ENCODE assay signal across 23 cellular contexts in the genomic region with DNA sequence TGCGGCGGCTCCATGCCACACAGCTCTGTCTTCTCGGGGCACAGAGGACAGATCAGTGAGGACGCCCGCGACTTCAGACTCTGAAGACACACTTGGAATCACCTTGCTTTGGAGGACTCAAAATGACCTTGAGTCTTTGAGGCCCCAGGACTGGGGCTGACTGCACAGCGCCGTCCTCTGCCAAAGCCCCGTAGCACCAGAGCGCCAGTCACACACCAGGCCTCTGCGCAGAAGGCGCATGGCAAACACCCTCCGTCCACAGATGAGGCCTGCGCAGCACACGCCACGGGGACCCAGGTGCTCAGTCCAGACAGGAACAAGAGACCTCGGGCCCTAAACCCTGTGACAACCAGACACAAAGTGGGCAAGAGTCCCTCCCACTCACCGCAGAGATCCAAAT.
"Had no signal": no experiment of that assay in that cellular context is flagged by ENCODE, and none has a peak within 500 bp of the region (broad histone marks: within the 10 kb centered on the region; RNA-seq: fewer than 3 reads in every experiment).

No MANE protein-coding gene starts in this region.

- H3K9me3 Mint-ChIP-seq: activated naive CD4-positive, alpha-beta T cell treated with anti-CD3 and anti-CD28 coated beads for 36 hours; activated T-cell treated with anti-CD3 and anti-CD28 coated beads, Interleukin-2, amount 50 U/mL, for 4 hours; nephron progenitor cell; type B pancreatic cell had no signal

- ATAC-seq: activated T-cell treated with anti-CD3 and anti-CD28 coated beads, Interleukin-2, amount 50 U/mL, for 4 hours; effector memory CD8-positive, alpha-beta T cell; esophagus mucosa; left lobe of liver; lower lobe of right lung; right lobe of liver had no signal

- DNase-seq: activated CD4-positive, alpha-beta T cell treated with anti-CD3 and anti-CD28 coated beads for 1 hour; activated CD8-positive, alpha-beta memory T cell treated with anti-CD3 and anti-CD28 coated beads, Interleukin-2, amount 50 U/mL, for 48 hours; activated effector memory CD4-positive, alpha-beta T cell treated with Interleukin-2 at 50 U/mL for 16 hours; activated naive CD4-positive, alpha-beta T cell treated with anti-CD3 and anti-CD28 coated beads for 36 hours; activated T-cell treated with anti-CD3 and anti-CD28 coated beads, Interleukin-2, amount 50 U/mL, for 4 hours; aorta; dermis blood vessel endothelial cell; effector memory CD8-positive, alpha-beta T cell; foreskin melanocyte; lower lobe of right lung; nephron progenitor cell; occipital lobe; right lobe of liver; stimulated activated CD4-positive, alpha-beta T cell treated with anti-CD3 and anti-CD28 coated beads, Interleukin-1b, Interleukin-23, amount 100 ng/mL, for 48 hours; stomach; T-helper 1 cell; WERI-Rb-1 had no signal

- H3K36me3 ChIP-seq: lower lobe of right lung, right lobe of liver, stomach, vagina had no signal

- H3K27ac Mint-ChIP-seq: activated naive CD4-positive, alpha-beta T cell treated with anti-CD3 and anti-CD28 coated beads for 36 hours; type B pancreatic cell had no signal

- H3K9me3 ChIP-seq: lower lobe of right lung, right lobe of liver, stomach, vagina had no signal

- H3K27me3 ChIP-seq: right lobe of liver, stomach, vagina had no signal

- H3K36me3 Mint-ChIP-seq: type B pancreatic cell had no signal

- H3K27me3 Mint-ChIP-seq: brain; effector memory CD8-positive, alpha-beta T cell; type B pancreatic cell had no signal

- H3K4me1 ChIP-seq: lower lobe of right lung, right lobe of liver had no signal

- H3K4me3 ChIP-seq: lower lobe of right lung, right lobe of liver, skin epidermis, stomach, vagina had no signal

- H3K4me3 Mint-ChIP-seq: activated naive CD4-positive, alpha-beta T cell treated with anti-CD3 and anti-CD28 coated beads for 36 hours; activated T-cell treated with anti-CD3 and anti-CD28 coated beads, Interleukin-2, amount 50 U/mL, for 4 hours; brain; effector memory CD8-positive, alpha-beta T cell; nephron progenitor cell; type B pancreatic cell had no signal

- H3K27ac ChIP-seq: lower lobe of right lung, right lobe of liver, stomach, vagina, WERI-Rb-1 had no signal
